Comparison of ENCODE assay signal across 1 cellular context in the genomic region with DNA sequence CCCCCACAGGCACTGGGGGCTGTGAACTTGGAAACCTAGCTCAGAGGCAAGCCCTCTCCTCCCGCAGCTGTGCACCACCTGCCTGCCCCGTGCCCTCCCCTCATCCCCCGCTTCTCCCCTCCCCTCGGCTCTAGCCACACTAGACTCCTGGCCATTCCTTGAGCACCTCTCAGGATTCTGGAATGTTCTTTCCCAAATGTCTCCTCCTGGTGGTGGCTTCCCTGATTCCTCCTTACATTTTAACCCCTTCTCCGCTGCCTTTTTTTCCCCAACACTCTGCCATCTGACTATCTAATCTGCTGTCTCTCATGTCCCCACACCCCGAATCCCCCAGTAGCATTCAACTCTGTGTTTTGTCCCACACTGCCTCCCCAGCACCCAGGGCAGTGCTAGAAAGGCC.
TF ChIP-seq lines count a peak whose summit lies in the region.

No MANE protein-coding gene starts in this region.

TF ChIP-seq in H1, 55 proteins besides CTCF, POLR2A, EP300 and RAD21:
- TF ChIP-seq GABPA (IDR thresholded peaks at IDR 0.05; ENCODE audit: borderline replicate concordance, insufficient read depth, low read length) (no peak), TEAD4 (IDR thresholded peaks at IDR 0.05; ENCODE audit: low read depth, low read length) (0 out of 2 replicates have a peak, but pooled peaks have one; percentile 23), TAF7 (optimal IDR thresholded peaks at IDR 0.05; ENCODE audit: borderline replicate concordance, low read depth, low read length) (no peak), HDAC2 (IDR thresholded peaks at IDR 0.05; ENCODE audit: borderline replicate concordance in 1 of 2, low read depth in 2 of 2, low read length in 2 of 2) (no peak)
- TF ChIP-seq, protein P1, sequence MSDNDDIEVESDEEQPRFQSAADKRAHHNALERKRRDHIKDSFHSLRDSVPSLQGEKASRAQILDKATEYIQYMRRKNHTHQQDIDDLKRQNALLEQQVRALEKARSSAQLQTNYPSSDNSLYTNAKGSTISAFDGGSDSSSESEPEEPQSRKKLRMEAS (IDR thresholded peaks at IDR 0.05), result peak; percentile 41; the same call in 1 of the 2 replicates
